Comparison of ENCODE assay signal across 1 cellular context in the genomic region with DNA sequence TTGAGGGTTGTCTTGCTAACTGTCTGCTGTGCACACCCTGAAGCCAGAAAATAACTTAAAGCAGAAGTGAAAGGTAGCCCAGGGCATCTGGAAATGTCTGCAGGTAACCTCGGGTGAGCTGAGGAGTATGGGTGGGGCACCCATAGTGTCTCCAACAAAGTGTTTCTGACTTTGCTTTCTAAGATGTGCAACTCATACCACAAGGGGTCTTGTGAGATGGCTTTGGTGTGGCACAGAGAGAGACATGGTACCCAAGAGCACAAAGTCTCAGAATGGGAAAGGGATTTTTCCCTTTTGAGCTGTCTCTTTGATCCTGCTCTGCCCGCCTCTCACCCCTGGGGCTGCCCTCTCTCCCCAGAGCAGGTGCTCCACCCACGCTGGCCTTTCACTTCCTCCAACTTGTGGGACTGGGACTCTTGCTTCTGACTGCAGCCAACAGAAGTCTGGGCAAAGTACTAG.
TF ChIP-seq lines count a peak whose summit lies in the region.

No MANE protein-coding gene starts in this region.

TF ChIP-seq in HCT116, 20 proteins besides CTCF, POLR2A, EP300 and RAD21 (continued from another document):
- TF ChIP-seq, protein P1, sequence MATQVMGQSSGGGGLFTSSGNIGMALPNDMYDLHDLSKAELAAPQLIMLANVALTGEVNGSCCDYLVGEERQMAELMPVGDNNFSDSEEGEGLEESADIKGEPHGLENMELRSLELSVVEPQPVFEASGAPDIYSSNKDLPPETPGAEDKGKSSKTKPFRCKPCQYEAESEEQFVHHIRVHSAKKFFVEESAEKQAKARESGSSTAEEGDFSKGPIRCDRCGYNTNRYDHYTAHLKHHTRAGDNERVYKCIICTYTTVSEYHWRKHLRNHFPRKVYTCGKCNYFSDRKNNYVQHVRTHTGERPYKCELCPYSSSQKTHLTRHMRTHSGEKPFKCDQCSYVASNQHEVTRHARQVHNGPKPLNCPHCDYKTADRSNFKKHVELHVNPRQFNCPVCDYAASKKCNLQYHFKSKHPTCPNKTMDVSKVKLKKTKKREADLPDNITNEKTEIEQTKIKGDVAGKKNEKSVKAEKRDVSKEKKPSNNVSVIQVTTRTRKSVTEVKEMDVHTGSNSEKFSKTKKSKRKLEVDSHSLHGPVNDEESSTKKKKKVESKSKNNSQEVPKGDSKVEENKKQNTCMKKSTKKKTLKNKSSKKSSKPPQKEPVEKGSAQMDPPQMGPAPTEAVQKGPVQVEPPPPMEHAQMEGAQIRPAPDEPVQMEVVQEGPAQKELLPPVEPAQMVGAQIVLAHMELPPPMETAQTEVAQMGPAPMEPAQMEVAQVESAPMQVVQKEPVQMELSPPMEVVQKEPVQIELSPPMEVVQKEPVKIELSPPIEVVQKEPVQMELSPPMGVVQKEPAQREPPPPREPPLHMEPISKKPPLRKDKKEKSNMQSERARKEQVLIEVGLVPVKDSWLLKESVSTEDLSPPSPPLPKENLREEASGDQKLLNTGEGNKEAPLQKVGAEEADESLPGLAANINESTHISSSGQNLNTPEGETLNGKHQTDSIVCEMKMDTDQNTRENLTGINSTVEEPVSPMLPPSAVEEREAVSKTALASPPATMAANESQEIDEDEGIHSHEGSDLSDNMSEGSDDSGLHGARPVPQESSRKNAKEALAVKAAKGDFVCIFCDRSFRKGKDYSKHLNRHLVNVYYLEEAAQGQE (IDR thresholded peaks at IDR 0.05; ENCODE audit: low read depth), result no peak
- TF ChIP-seq EZH2 (IDR thresholded peaks at IDR 0.05) (no peak), ELF1 (IDR thresholded peaks at IDR 0.05; ENCODE audit: borderline replicate concordance, low read depth) (no peak), EGR1 (IDR thresholded peaks at IDR 0.05; ENCODE audit: low read depth) (peak; percentile 80), SIN3A (IDR thresholded peaks at IDR 0.05; ENCODE audit: low read depth) (no peak), EZH2phosphoT487 (IDR thresholded peaks at IDR 0.05; ENCODE audit: borderline replicate concordance) (no peak), TCF7L2 (IDR thresholded peaks at IDR 0.05; ENCODE audit: borderline replicate concordance, extremely low read depth, insufficient read depth, insufficient read length) (peak; percentile 67), ZNF274 (IDR thresholded peaks at IDR 0.05; ENCODE audit: low read depth, low read length) (no peak), JUND (IDR thresholded peaks at IDR 0.05) (no peak), CBX3 (IDR thresholded peaks at IDR 0.05; ENCODE audit: low read depth) (no peak)
TF ChIP-seq in HCT116: peak in this region for 2.
